ENCODE assay signal across 22 cellular contexts in the genomic region with DNA sequence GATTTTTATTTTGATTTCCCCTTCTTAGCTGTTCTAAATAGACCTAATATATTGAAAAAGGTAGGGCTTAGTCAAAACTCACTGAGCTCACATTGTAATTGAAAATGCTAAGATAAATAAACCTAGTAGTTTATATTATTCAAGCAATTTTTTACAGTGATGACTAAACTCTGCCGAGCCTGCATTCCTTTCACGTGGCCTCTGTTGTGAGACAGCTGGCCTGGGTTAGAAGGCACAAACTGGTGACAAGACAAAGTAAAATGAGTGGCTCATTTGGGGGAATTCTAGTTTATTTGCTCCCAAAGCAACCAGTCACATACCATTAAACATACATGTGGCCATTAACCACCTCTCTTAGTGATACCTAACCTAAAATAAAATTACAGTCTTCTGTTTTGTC.
DNase-seq lines count a peak whose midpoint lies in the region; ATAC-seq, FAIRE-seq and TF ChIP-seq lines count a peak whose summit lies in the region.
"Had no signal": no experiment of that assay in that cellular context is flagged by ENCODE, and none has a peak within 500 bp of the region (broad histone marks: within the 10 kb centered on the region; RNA-seq: fewer than 3 reads in every experiment).

No MANE protein-coding gene starts in this region.

- POLR2A ChIA-PET in IMR-90 (lab: Charles Lee; ENCODE audit: unreplicated experiment), result no interaction called here

- DNase-seq in A172 (ENCODE audit: low spot score) (peak; percentile 0), IMR-90 (peak; percentile 0), astrocyte of the hippocampus (ENCODE audit: low read depth, low spot score) (peak; percentile 20), NCI-H446 (lab: John Stamatoyannopoulos, UW) (no peak), H7 (no peak)
- no peak for DNase-seq in activated CD4-positive, alpha-beta T cell treated with anti-CD3 and anti-CD28 coated beads, Interleukin-2, amount 50 U/mL, for 4 hours
- DNase-seq: 8988T; BE2C; Calu3; CD4-positive, alpha-beta T cell; DMS53; H9; MV-4-11; NCI-H1694 treated with DMSO at 0.1 percent for 48 hours; NCI-H510A; NCI-H748 treated with DMSO at 0.1 percent for 48 hours; Right ventricle myocardium superior; SK-N-SH had no signal

- no peak overlapping the region for H2AFZ ChIP-seq in IMR-90 (replicated peaks; ENCODE audit: low read length, poor library complexity)

- H3K18ac ChIP-seq in IMR-90 (ENCODE audit: low read depth, low read length), result no peak overlapping the region

- H4K8ac ChIP-seq in IMR-90 (ENCODE audit: low read depth in 2 of 2, low read length in 2 of 2), result no peak overlapping the region

- H3K4me1 ChIP-seq in IMR-90 (ENCODE audit: control insufficient read depth, insufficient read depth, low read length), result no peaks in the 10 kb centered on the region
- H3K4me1 ChIP-seq: BE2C had no signal

- BruUV-seq in IMR-90 (replicated peaks; lab: Mats Ljungman, UMichigan), result no TSS peak

- WGBS in IMR-90 (ENCODE audit: extremely low coverage in 2 of 2, insufficient read length in 1 of 2), 2 experiments, result no CpG with 5 or more reads among the region's 2 CpGs

- H2AK9ac ChIP-seq in IMR-90 (replicated peaks; ENCODE audit: low read depth, low read length, poor library complexity), result no peak overlapping the region

- no peaks in the 10 kb centered on the region for H4K20me1 ChIP-seq in IMR-90 (ENCODE audit: insufficient read depth, low read length)

- CTCF ChIA-PET in IMR-90 (lab: Yijun Ruan, JAX), result no interaction called here

- H3K4me3 ChIP-seq in IMR-90 (ENCODE audit: insufficient read depth, low read depth, low read length), result no peak overlapping the region
- H3K4me3 ChIP-seq in H7 (ENCODE audit: insufficient read depth, low read depth, low read length), result no peak overlapping the region

- H4K91ac ChIP-seq in IMR-90 (ENCODE audit: insufficient read depth, low read depth, low read length), result no peak overlapping the region

- H3K23ac ChIP-seq in IMR-90 (ENCODE audit: low read depth, low read length), result no peak overlapping the region

- intact Hi-C loops in IMR-90 (cut with micrococcal nuclease), result no loop called here

- TF ChIP-seq RAD21 in IMR-90 (IDR thresholded peaks at IDR 0.05; ENCODE audit: low read length), result no peak

- dilution Hi-C loops in IMR-90 (cut with HindIII; ENCODE audit: low sequenced_read_pairs, unreplicated experiment), result no loop called here

- in situ Hi-C loops in IMR-90 (cut with MboI; ENCODE audit: low sequenced_read_pairs), result no loop called here

- H3K4ac ChIP-seq in IMR-90 (ENCODE audit: low read depth, low read length), result no peak overlapping the region

- no peak overlapping the region for H3K9ac ChIP-seq in IMR-90 (ENCODE audit: low read depth, low read length)
- H3K9ac ChIP-seq: SK-N-SH had no signal

- H3K9me3 ChIP-seq in IMR-90 (ENCODE audit: control insufficient read depth, insufficient read depth, low read length), result no peaks in the 10 kb centered on the region
- H3K9me3 ChIP-seq: BE2C, SK-N-SH had no signal

- no peak overlapping the region for H4K5ac ChIP-seq in IMR-90 (ENCODE audit: low read depth, low read length)

- FAIRE-seq in islet of Langerhans (lab: Jason Lieb, UNC), result peak; percentile 86
- FAIRE-seq: GM12891, GM19239 had no signal

- H2AK5ac ChIP-seq in IMR-90 (ENCODE audit: low read depth, low read length), result no peak overlapping the region

- no peak overlapping the region for H2BK5ac ChIP-seq in IMR-90 (ENCODE audit: low read depth, low read length, poor library complexity, severe bottlenecking)

- H2BK15ac ChIP-seq in IMR-90 (ENCODE audit: low read depth, low read length), result no peak overlapping the region

- no peak overlapping the region for H2BK20ac ChIP-seq in IMR-90 (ENCODE audit: low read depth, low read length)

- no peak overlapping the region for H3K56ac ChIP-seq in IMR-90 (ENCODE audit: extremely low read depth, insufficient read depth, low read length)

- H3K79me1 ChIP-seq in IMR-90 (ENCODE audit: low read depth in 1 of 2, low read length in 2 of 2), result no peaks in the 10 kb centered on the region

- H3K36me3 ChIP-seq in IMR-90 (ENCODE audit: control insufficient read depth, insufficient read depth, low read length) (no peaks in the 10 kb centered on the region), H7 (replicated peaks; ENCODE audit: control insufficient read depth, insufficient read depth, low read length) (no peaks in the 10 kb centered on the region)
- H3K36me3 ChIP-seq: BE2C had no signal

- no peaks in the 10 kb centered on the region for H3K27me3 ChIP-seq in IMR-90 (ENCODE audit: control insufficient read depth, insufficient read depth, low read length)
- H3K27me3 ChIP-seq in H7 (ENCODE audit: control insufficient read depth, insufficient read depth, low read length), result no peaks in the 10 kb centered on the region
- H3K27me3 ChIP-seq: BE2C had no signal

- TF ChIP-seq CTCF in IMR-90 (conservative IDR thresholded peaks at IDR 0.05; ENCODE audit: low read depth, low read length), result no peak

- no peak overlapping the region for H3K4me2 ChIP-seq in IMR-90 (ENCODE audit: low read depth, low read length)
- H3K4me2 ChIP-seq: SK-N-SH had no signal

- ATAC-seq in IMR-90 (ENCODE audit: low read depth) (no peak), GM19455 (IDR thresholded peaks at IDR 0.05; ENCODE audit: unreplicated experiment) (no peak)

- no peak overlapping the region for H2BK120ac ChIP-seq in IMR-90 (ENCODE audit: low read depth, low read length)

- H3K27ac ChIP-seq in IMR-90 (ENCODE audit: insufficient read depth, low read length), result no peak overlapping the region

- no peak overlapping the region for H3K14ac ChIP-seq in IMR-90 (replicated peaks; ENCODE audit: low read depth, low read length)

- no peak for TF ChIP-seq POLR2A in IMR-90 (IDR thresholded peaks at IDR 0.05; ENCODE audit: low read depth, low read length)

- H3K9me1 ChIP-seq in IMR-90 (ENCODE audit: insufficient read depth, low read length), result no peaks in the 10 kb centered on the region

TF ChIP-seq in IMR-90, 13 proteins besides CTCF, POLR2A, EP300 and RAD21:
- TF ChIP-seq SMC3 (IDR thresholded peaks at IDR 0.05; ENCODE audit: low read depth, low read length), result no peak
- no peak for TF ChIP-seq MAFK (IDR thresholded peaks at IDR 0.05; ENCODE audit: low read depth, low read length)
- TF ChIP-seq CHD1 (IDR thresholded peaks at IDR 0.05; ENCODE audit: low read depth, low read length), result no peak
- TF ChIP-seq MAZ (IDR thresholded peaks at IDR 0.05; ENCODE audit: borderline replicate concordance, low read depth, low read length), result no peak
- TF ChIP-seq, protein P1, sequence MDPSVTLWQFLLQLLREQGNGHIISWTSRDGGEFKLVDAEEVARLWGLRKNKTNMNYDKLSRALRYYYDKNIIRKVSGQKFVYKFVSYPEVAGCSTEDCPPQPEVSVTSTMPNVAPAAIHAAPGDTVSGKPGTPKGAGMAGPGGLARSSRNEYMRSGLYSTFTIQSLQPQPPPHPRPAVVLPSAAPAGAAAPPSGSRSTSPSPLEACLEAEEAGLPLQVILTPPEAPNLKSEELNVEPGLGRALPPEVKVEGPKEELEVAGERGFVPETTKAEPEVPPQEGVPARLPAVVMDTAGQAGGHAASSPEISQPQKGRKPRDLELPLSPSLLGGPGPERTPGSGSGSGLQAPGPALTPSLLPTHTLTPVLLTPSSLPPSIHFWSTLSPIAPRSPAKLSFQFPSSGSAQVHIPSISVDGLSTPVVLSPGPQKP (IDR thresholded peaks at IDR 0.05; ENCODE audit: borderline replicate concordance, low read depth, low read length), result no peak
- TF ChIP-seq FOS (IDR thresholded peaks at IDR 0.05; ENCODE audit: low read depth, low read length), result no peak
- no peak for TF ChIP-seq RFX5 (IDR thresholded peaks at IDR 0.05; ENCODE audit: low read depth, low read length)
- no peak for TF ChIP-seq NFE2L2 (IDR thresholded peaks at IDR 0.05; ENCODE audit: low read depth, low read length)
- TF ChIP-seq CEBPB (IDR thresholded peaks at IDR 0.05; ENCODE audit: low read depth, low read length), result no peak
- TF ChIP-seq RCOR1 (IDR thresholded peaks at IDR 0.05; ENCODE audit: insufficient replicate concordance, low read length), result no peak
- TF ChIP-seq, protein P2, sequence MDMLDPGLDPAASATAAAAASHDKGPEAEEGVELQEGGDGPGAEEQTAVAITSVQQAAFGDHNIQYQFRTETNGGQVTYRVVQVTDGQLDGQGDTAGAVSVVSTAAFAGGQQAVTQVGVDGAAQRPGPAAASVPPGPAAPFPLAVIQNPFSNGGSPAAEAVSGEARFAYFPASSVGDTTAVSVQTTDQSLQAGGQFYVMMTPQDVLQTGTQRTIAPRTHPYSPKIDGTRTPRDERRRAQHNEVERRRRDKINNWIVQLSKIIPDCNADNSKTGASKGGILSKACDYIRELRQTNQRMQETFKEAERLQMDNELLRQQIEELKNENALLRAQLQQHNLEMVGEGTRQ (IDR thresholded peaks at IDR 0.05; ENCODE audit: low read depth, low read length), result no peak
- TF ChIP-seq BHLHE40 (IDR thresholded peaks at IDR 0.05; ENCODE audit: low read depth, low read length), result no peak
- no peak for TF ChIP-seq MXI1 (IDR thresholded peaks at IDR 0.05; ENCODE audit: borderline replicate concordance, low read depth, low read length)

Comparison
In these comparisons a context has a peak if more than half of its experiments do, and no peak if none do; other contexts are left out.
1. DNase-seq: peak in A172 (single experiment), IMR-90 (single experiment) and astrocyte of the hippocampus (single experiment); none in NCI-H446 (0 of 2), activated CD4-positive, alpha-beta T cell treated with anti-CD3 and anti-CD28 coated beads, Interleukin-2, amount 50 U/mL, for 4 hours (0 of 2) and H7 (single experiment).